1 cellular context compared by ENCODE assay signal in genomic region chr2:219570194-219570923, GRCh38.
TF ChIP-seq lines count a peak whose summit lies in the region.

No MANE protein-coding gene starts in this region.

TF ChIP-seq in IMR-90, 13 proteins besides CTCF, POLR2A, EP300 and RAD21:
- no peak for TF ChIP-seq CEBPB (IDR thresholded peaks at IDR 0.05; ENCODE audit: low read depth, low read length)
TF ChIP-seq in IMR-90: peak in this region for 0.
